ENCODE assay signal across 9 cellular contexts in genomic region chr4:76993787-76994641, GRCh38. TPM values are rescaled to one million over a fixed set of nuclear protein-coding genes. Genes with fewer than 3 reads are reported as not detected.
DNase-seq lines count a peak whose midpoint lies in the region; ATAC-seq and TF ChIP-seq lines count a peak whose summit lies in the region.
"Had no signal": no experiment of that assay in that cellular context is flagged by ENCODE, and none has a peak within 500 bp of the region (broad histone marks: within the 10 kb centered on the region; RNA-seq: fewer than 3 reads in every experiment).

No MANE protein-coding gene starts in this region.

- no peak for TF ChIP-seq CTCF in GM20000 (IDR thresholded peaks at IDR 0.05; ENCODE audit: extremely low read depth, missing control alignments)

- peaks cover 39 to 65% (median 51%) of the 10 kb centered on the region in 4 donors for H3K4me1 Mint-ChIP-seq in CD4-positive, alpha-beta memory T cell
- H3K4me1 Mint-ChIP-seq in activated CD4-positive, alpha-beta T cell treated with anti-CD3 and anti-CD28 coated beads, Interleukin-2, amount 10 ng/mL, durations not matched to agents 24 days and 14 days = peaks cover 40% of the 10 kb centered on the region

- H3K4me3 ChIP-seq in CD4-positive, alpha-beta memory T cell (ENCODE audit: low read length in 2 of 2) = peak overlapping the region in 1 of 2 donors; percentile 5

- intact Hi-C loops in CD4-positive, alpha-beta memory T cell (cut with micrococcal nuclease) = loop anchor here (1.0 to 5.0 kb wide), 7 partner anchors 13 to 163 kb away; partner anchors contain the start of genes CCNG2, SEPTIN11 and SOWAHB
- intact Hi-C loops in activated CD4-positive, alpha-beta T cell treated with anti-CD3 and anti-CD28 coated beads, Interleukin-2, amount 10 ng/mL, durations not matched to agents 24 days and 14 days (cut with micrococcal nuclease) = loop anchor here (1.0 to 5.0 kb wide), 3 partner anchors 34 to 83 kb away; partner anchors contain the start of gene CCNI
- intact Hi-C loops in left ventricle myocardium superior (cut with micrococcal nuclease) = no loop called here

- H3K4me3 Mint-ChIP-seq in CD4-positive, alpha-beta memory T cell = peak overlapping the region; percentile 71 to 88 (median 81)
- H3K4me3 Mint-ChIP-seq in activated CD4-positive, alpha-beta T cell treated with anti-CD3 and anti-CD28 coated beads, Interleukin-2, amount 10 ng/mL, durations not matched to agents 24 days and 14 days = peak overlapping the region; percentile 67
- H3K4me3 Mint-ChIP-seq: natural killer cell had no signal

- H3K27ac Mint-ChIP-seq in CD4-positive, alpha-beta memory T cell = peak overlapping the region; percentile 83 to 96 (median 90)
- peak overlapping the region; percentile 79 for H3K27ac Mint-ChIP-seq in activated CD4-positive, alpha-beta T cell treated with anti-CD3 and anti-CD28 coated beads, Interleukin-2, amount 10 ng/mL, durations not matched to agents 24 days and 14 days
- H3K27ac Mint-ChIP-seq: natural killer cell had no signal

- CTCF ChIA-PET in CD4-positive, alpha-beta memory T cell (lab: Charles Lee; ENCODE audit: partially characterized antibody) = interaction anchor here (0.7 to 4.4 kb wide), 11 partner anchors 9 to 209 kb away, joined by 3 to 36 read pairs (median 3); no protein-coding TSS in a partner anchor

- no peaks in the 10 kb centered on the region for H3K9me3 ChIP-seq in CD4-positive, alpha-beta memory T cell (ENCODE audit: control insufficient read depth in 1 of 2, low read length in 2 of 2)

- H3K27me3 Mint-ChIP-seq in CD4-positive, alpha-beta memory T cell = peaks cover 0 to 1% of the 10 kb centered on the region in 2 donors
- H3K27me3 Mint-ChIP-seq in activated CD4-positive, alpha-beta T cell treated with anti-CD3 and anti-CD28 coated beads, Interleukin-2, amount 10 ng/mL, durations not matched to agents 24 days and 14 days = peaks cover 26% of the 10 kb centered on the region

- peaks cover 64% of the 10 kb centered on the region for H3K4me1 ChIP-seq in CD4-positive, alpha-beta memory T cell (ENCODE audit: insufficient read depth, low read length)

- H3K27ac ChIP-seq in CD4-positive, alpha-beta memory T cell (ENCODE audit: low read depth, low read length) = no peak overlapping the region

- H3K36me3 ChIP-seq in CD4-positive, alpha-beta memory T cell (ENCODE audit: insufficient read depth, low read length) = no peaks in the 10 kb centered on the region

- no peaks in the 10 kb centered on the region for H3K27me3 ChIP-seq in CD4-positive, alpha-beta memory T cell (ENCODE audit: insufficient read depth, low read length)

- peak; percentile 75 to 89 (median 80) for DNase-seq in CD4-positive, alpha-beta memory T cell
- DNase-seq in GM20000 (ENCODE audit: low spot score) = peak; percentile 56
- peak; percentile 87 for DNase-seq in activated CD4-positive, alpha-beta T cell treated with anti-CD3 and anti-CD28 coated beads, Interleukin-2, amount 10 ng/mL, durations not matched to agents 24 days and 14 days
- no peak for DNase-seq in left ventricle myocardium superior
- no peak for DNase-seq in H4 (ENCODE audit: low spot score)
- no peak for DNase-seq in NCI-H526 (lab: John Stamatoyannopoulos, UW)
- no peak for DNase-seq in middle frontal gyrus (ENCODE audit: extremely low spot score, low spot score)
- DNase-seq: natural killer cell had no signal

- no peaks in the 10 kb centered on the region for H3K9me3 Mint-ChIP-seq in CD4-positive, alpha-beta memory T cell
- peaks cover 16% of the 10 kb centered on the region for H3K9me3 Mint-ChIP-seq in activated CD4-positive, alpha-beta T cell treated with anti-CD3 and anti-CD28 coated beads, Interleukin-2, amount 10 ng/mL, durations not matched to agents 24 days and 14 days
- H3K9me3 Mint-ChIP-seq: natural killer cell had no signal

- peaks cover 14 to 30% of the 10 kb centered on the region in 2 donors for H3K36me3 Mint-ChIP-seq in CD4-positive, alpha-beta memory T cell
- H3K36me3 Mint-ChIP-seq in activated CD4-positive, alpha-beta T cell treated with anti-CD3 and anti-CD28 coated beads, Interleukin-2, amount 10 ng/mL, durations not matched to agents 24 days and 14 days (ENCODE audit: low read depth) = peaks cover 18% of the 10 kb centered on the region
- H3K36me3 Mint-ChIP-seq: natural killer cell had no signal

- POLR2A ChIA-PET in CD4-positive, alpha-beta memory T cell (lab: Charles Lee; ENCODE audit: partially characterized antibody) = interaction anchor here (1.0 to 9.5 kb wide), 10 partner anchors 9 to 163 kb away, joined by 3 to 62 read pairs (median 8); partner anchors contain the start of genes CCNG2, CCNI and SEPTIN11

- ATAC-seq in HG03558 (IDR thresholded peaks at IDR 0.05; ENCODE audit: extremely low read depth, unreplicated experiment) (peak; percentile 82), left ventricle myocardium superior (peak; percentile 91)

RNA-seq across cellular contexts. Expression of gene SEPTIN11, which starts 44.5 kb away (rescaled TPM):
- 10 to 100 TPM; 25.2 to 30.2 TPM for total RNA-seq in CD4-positive, alpha-beta memory T cell
- polyA plus RNA-seq in CD4-positive, alpha-beta memory T cell = 10 to 100 TPM; 21.9 to 31.3 TPM
- total RNA-seq in activated CD4-positive, alpha-beta T cell treated with anti-CD3 and anti-CD28 coated beads, Interleukin-2, amount 10 ng/mL, durations not matched to agents 24 days and 14 days = 15.4 and 17.0 TPM in 2 replicates
- 24.7 TPM for total RNA-seq in left ventricle myocardium superior
- total RNA-seq in H4 (2014; rRNA removed; shearing (Covaris generic)) = 43.8 and 76.4 TPM in 2 replicates

Comparison
In these comparisons a context has a peak if more than half of its experiments do, and no peak if none do; other contexts are left out.
1. DNase-seq: peak in CD4-positive, alpha-beta memory T cell (5 of 5), GM20000 (single experiment) and activated CD4-positive, alpha-beta T cell treated with anti-CD3 and anti-CD28 coated beads, Interleukin-2, amount 10 ng/mL, durations not matched to agents 24 days and 14 days (single experiment); none in left ventricle myocardium superior (single experiment), H4 (single experiment), NCI-H526 (0 of 2) and middle frontal gyrus (single experiment).